In genomic region chr4:87093443-87094123, GRCh38 we compare ENCODE assay signal across 7 cellular contexts.
DNase-seq lines count a peak whose midpoint lies in the region; ATAC-seq and TF ChIP-seq lines count a peak whose summit lies in the region.

No MANE protein-coding gene starts in this region.

- H3K4me1 ChIP-seq in PC-3 (ENCODE audit: insufficient read depth, low read length) = peaks cover 41% of the 10 kb centered on the region
- H3K4me1 ChIP-seq in sigmoid colon = peaks cover 0 to 45% (median 33%) of the 10 kb centered on the region in 4 donors

- H2AFZ ChIP-seq in PC-3 (ENCODE audit: low read length) = no peak overlapping the region

- no peak for TF ChIP-seq EP300 in sigmoid colon (IDR thresholded peaks at IDR 0.05)

- 32 to 38% methylated on average over 4 of the region's 4 CpGs for WGBS in sigmoid colon, 2 donors

- peak overlapping the region; percentile 87 for H3K27ac ChIP-seq in PC-3 (ENCODE audit: low read length)
- H3K27ac ChIP-seq in sigmoid colon = peak overlapping the region; percentile 15 to 59 (median 44)

- H3K9me3 ChIP-seq in PC-3 (ENCODE audit: low read length) = no peaks in the 10 kb centered on the region
- no peaks in the 10 kb centered on the region for H3K9me3 ChIP-seq in sigmoid colon

- POLR2A ChIA-PET in PC-3 (lab: Charles Lee; ENCODE audit: unreplicated experiment) = no interaction called here

- no peaks in the 10 kb centered on the region for H4K20me1 ChIP-seq in PC-3 (ENCODE audit: low read length)

- H3K9me3 Mint-ChIP-seq in activated naive CD8-positive, alpha-beta T cell (ENCODE audit: low read depth) = no peaks in the 10 kb centered on the region

- H3K36me3 Mint-ChIP-seq in activated naive CD8-positive, alpha-beta T cell = peaks cover 2% of the 10 kb centered on the region

- DNase-seq in GM06990 (ENCODE audit: extremely low read depth, insufficient read length) (peak; percentile 31), HT-29 (ENCODE audit: low spot score) (peak; percentile 72), PC-3 (peak; percentile 72), left cardiac atrium (no peak), sigmoid colon (no peak)

- no peaks in the 10 kb centered on the region for H3K79me2 ChIP-seq in PC-3 (ENCODE audit: low read length)

- no peak for TF ChIP-seq POLR2A in sigmoid colon (IDR thresholded peaks at IDR 0.05)

- peak overlapping the region; percentile 75 for H3K27ac Mint-ChIP-seq in activated naive CD8-positive, alpha-beta T cell

- ATAC-seq in GM21528 (IDR thresholded peaks at IDR 0.05; ENCODE audit: low FRiP score, unreplicated experiment) (peak; percentile 84), PC-3 (peak; percentile 39), left cardiac atrium (peak; percentile 67 to 75)

- BruUV-seq in PC-3 (replicated peaks; lab: Mats Ljungman, UMichigan) = no TSS peak

- H3K9ac ChIP-seq in PC-3 (ENCODE audit: low read length) = peak overlapping the region; percentile 48

- H3K4me1 Mint-ChIP-seq in activated naive CD8-positive, alpha-beta T cell (ENCODE audit: low read depth) = peaks cover 30% of the 10 kb centered on the region

- H3K4me3 Mint-ChIP-seq in activated naive CD8-positive, alpha-beta T cell = no peak overlapping the region

- H3K27me3 ChIP-seq in GM06990 (replicated peaks; ENCODE audit: control insufficient read depth, insufficient read depth, low read length) (no peaks in the 10 kb centered on the region), PC-3 (ENCODE audit: low read length) (no peaks in the 10 kb centered on the region), sigmoid colon (no peaks in the 10 kb centered on the region)

- peak overlapping the region; percentile 71 for H3K4me2 ChIP-seq in PC-3 (ENCODE audit: low read length)

- CTCF ChIA-PET in PC-3 (lab: Charles Lee) = interaction anchor here (0.6 to 1.0 kb wide), 3 partner anchors 56 to 191 kb away, joined by 3 to 5 read pairs (median 4); no protein-coding TSS in a partner anchor

- TF ChIP-seq CTCF in GM06990 (IDR thresholded peaks at IDR 0.05; ENCODE audit: insufficient read depth, low read length, poor library complexity, severe bottlenecking) (peak; percentile 63), PC-3 (conservative IDR thresholded peaks at IDR 0.05; ENCODE audit: low read depth, low read length) (peak; percentile 69), sigmoid colon (IDR thresholded peaks at IDR 0.05) (peak; percentile 28 to 58 (median 44))

- no peaks in the 10 kb centered on the region for H3K9me2 ChIP-seq in PC-3 (replicated peaks; ENCODE audit: low read length)

- intact Hi-C loops in PC-3 (cut with micrococcal nuclease) (loop anchor here (1.0 to 5.0 kb wide), 4 partner anchors 33 to 171 kb away; partner anchors contain the start of gene AFF1), left cardiac atrium (cut with DNase I) (loop anchor here (5.0 kb wide), 2 partner anchors 86 to 171 kb away; no protein-coding TSS in a partner anchor), sigmoid colon (cut with DNase I) (loop anchor here (5.0 kb wide), 1 partner anchor 171 kb away; no protein-coding TSS in a partner anchor)

- peaks cover 5% of the 10 kb centered on the region for H3K36me3 ChIP-seq in GM06990 (ENCODE audit: control insufficient read depth, insufficient read depth, low read length)
- H3K36me3 ChIP-seq in PC-3 (ENCODE audit: low read depth, low read length) = peaks cover 6% of the 10 kb centered on the region; the same call in 1 of the 2 replicates
- peaks cover 0 to 27% (median 4%) of the 10 kb centered on the region in 4 donors for H3K36me3 ChIP-seq in sigmoid colon

- H3K4me3 ChIP-seq in GM06990 (replicated peaks; ENCODE audit: low read depth, low read length) = no peak overlapping the region
- H3K4me3 ChIP-seq in PC-3 (ENCODE audit: low read length) = peak overlapping the region; percentile 28; the same call in 1 of the 2 replicates
- no peak overlapping the region for H3K4me3 ChIP-seq in sigmoid colon

- no peaks in the 10 kb centered on the region for H3K27me3 Mint-ChIP-seq in activated naive CD8-positive, alpha-beta T cell

- peaks cover 6% of the 10 kb centered on the region for H3F3A ChIP-seq in PC-3 (ENCODE audit: low read length, unreplicated experiment)

Comparison
In these comparisons a context has a peak if more than half of its experiments do, and no peak if none do; other contexts are left out.
1. DNase-seq: peak in GM06990 (single experiment), HT-29 (single experiment) and PC-3 (single experiment); none in left cardiac atrium (single experiment) and sigmoid colon (single experiment).
2. Peak in every context shown above with its lines, with median percentiles within 50 percentile points of each other: CTCF ChIP-seq and ATAC-seq.